Comparison of ENCODE assay signal across 1 cellular context in the genomic region with DNA sequence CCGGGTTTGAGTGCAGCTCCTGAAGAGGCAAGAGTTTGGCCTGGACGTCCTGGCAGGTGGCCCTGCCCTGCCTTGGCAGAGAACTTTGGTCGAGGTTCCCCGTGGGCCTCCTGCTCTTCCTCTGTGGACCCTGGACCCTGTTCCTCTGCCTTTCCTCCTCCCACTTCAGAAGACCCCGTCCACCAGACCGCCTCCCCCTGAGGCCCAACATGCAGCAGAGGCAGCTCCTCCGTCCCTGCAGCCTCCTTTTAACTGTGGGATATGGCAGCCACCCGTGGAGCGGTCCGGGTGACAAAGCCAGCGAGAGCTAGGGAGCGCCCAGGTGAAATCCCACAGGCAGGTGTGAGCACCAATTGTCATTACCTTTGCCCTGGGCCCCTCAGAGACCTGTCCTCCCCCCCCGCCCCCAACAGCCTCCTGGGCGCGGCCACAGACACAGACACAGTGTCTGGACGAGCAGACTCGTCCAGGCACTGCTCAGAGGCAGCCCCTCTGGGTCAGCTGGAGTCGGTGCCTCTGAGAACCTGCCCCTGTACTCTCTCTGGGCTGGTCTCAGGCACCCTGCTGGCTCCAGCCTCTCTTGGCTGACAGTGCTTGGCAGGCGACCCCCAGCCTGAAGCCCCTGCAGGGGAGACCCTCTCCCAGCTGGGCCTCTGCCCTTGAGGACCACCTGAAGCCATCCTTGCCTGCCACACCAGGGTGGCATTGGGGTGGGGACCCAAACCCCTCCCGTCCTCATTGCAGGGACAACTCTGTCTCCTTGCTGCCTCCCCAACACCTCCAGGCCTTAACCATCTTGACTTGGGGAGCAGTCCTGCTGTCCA.
TF ChIP-seq lines count a peak whose summit lies in the region.

No MANE protein-coding gene starts in this region.

TF ChIP-seq in HepG2, 621 proteins besides CTCF, POLR2A, EP300 and RAD21 (continued from another document and continues in another):
- TF ChIP-seq, protein P1, sequence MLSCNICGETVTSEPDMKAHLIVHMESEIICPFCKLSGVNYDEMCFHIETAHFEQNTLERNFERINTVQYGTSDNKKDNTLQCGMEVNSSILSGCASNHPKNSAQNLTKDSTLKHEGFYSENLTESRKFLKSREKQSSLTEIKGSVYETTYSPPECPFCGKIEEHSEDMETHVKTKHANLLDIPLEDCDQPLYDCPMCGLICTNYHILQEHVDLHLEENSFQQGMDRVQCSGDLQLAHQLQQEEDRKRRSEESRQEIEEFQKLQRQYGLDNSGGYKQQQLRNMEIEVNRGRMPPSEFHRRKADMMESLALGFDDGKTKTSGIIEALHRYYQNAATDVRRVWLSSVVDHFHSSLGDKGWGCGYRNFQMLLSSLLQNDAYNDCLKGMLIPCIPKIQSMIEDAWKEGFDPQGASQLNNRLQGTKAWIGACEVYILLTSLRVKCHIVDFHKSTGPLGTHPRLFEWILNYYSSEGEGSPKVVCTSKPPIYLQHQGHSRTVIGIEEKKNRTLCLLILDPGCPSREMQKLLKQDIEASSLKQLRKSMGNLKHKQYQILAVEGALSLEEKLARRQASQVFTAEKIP (CRISPR knock-in tag; IDR thresholded peaks at IDR 0.05; ENCODE audit: borderline replicate concordance), result no peak
- TF ChIP-seq ZKSCAN1 (IDR thresholded peaks at IDR 0.05; ENCODE audit: low read length) (no peak), ZNF232 (CRISPR knock-in tag; IDR thresholded peaks at IDR 0.05; ENCODE audit: borderline replicate concordance) (no peak), ZNF629 (CRISPR knock-in tag; conservative IDR thresholded peaks at IDR 0.05) (no peak), FLYWCH1 (CRISPR knock-in tag; IDR thresholded peaks at IDR 0.05) (no peak), GFI1 (CRISPR knock-in tag; IDR thresholded peaks at IDR 0.05; ENCODE audit: borderline replicate concordance) (peak; percentile 35; the same call in 1 of the 2 replicates), ARNTL (CRISPR knock-in tag; IDR thresholded peaks at IDR 0.05) (peak; percentile 45; the same call in 1 of the 2 replicates), SOX6 (IDR thresholded peaks at IDR 0.05) (no peak), SOX6 (CRISPR knock-in tag; IDR thresholded peaks at IDR 0.05) (peak; percentile 16; the same call in 1 of the 2 replicates), ZNF251 (CRISPR knock-in tag; IDR thresholded peaks at IDR 0.05) (no peak), HNF4A (CRISPR knock-in tag; IDR thresholded peaks at IDR 0.05) (peak; percentile 94), ZMYM3 (CRISPR knock-in tag; IDR thresholded peaks at IDR 0.05) (peak; percentile 25; the same call in 1 of the 2 replicates), MTA1 (CRISPR knock-in tag; IDR thresholded peaks at IDR 0.05; ENCODE audit: borderline replicate concordance) (peak; percentile 92), ZNF772 (CRISPR knock-in tag; IDR thresholded peaks at IDR 0.05) (peak; percentile 14; the same call in 1 of the 2 replicates), SALL1 (CRISPR knock-in tag; IDR thresholded peaks at IDR 0.05) (peak; percentile 55), BCL6 (CRISPR knock-in tag; IDR thresholded peaks at IDR 0.05) (no peak), PHF21A (CRISPR knock-in tag; IDR thresholded peaks at IDR 0.05) (no peak), XBP1 (CRISPR knock-in tag; IDR thresholded peaks at IDR 0.05) (no peak), ZNF274 (CRISPR knock-in tag; IDR thresholded peaks at IDR 0.05) (peak; percentile 20; the same call in 1 of the 2 replicates), ZFP36L1 (CRISPR knock-in tag; IDR thresholded peaks at IDR 0.05) (0 out of 2 replicates have a peak, but pooled peaks have one; percentile 41), SP1 (IDR thresholded peaks at IDR 0.05) (no peak), SP1 (CRISPR knock-in tag; IDR thresholded peaks at IDR 0.05) (0 out of 2 replicates have a peak, but pooled peaks have one; percentile 11), HDAC2 (CRISPR knock-in tag; IDR thresholded peaks at IDR 0.05) (no peak), MXI1 (IDR thresholded peaks at IDR 0.05; ENCODE audit: borderline replicate concordance, low read depth, low read length) (no peak)
- TF ChIP-seq, protein P2, sequence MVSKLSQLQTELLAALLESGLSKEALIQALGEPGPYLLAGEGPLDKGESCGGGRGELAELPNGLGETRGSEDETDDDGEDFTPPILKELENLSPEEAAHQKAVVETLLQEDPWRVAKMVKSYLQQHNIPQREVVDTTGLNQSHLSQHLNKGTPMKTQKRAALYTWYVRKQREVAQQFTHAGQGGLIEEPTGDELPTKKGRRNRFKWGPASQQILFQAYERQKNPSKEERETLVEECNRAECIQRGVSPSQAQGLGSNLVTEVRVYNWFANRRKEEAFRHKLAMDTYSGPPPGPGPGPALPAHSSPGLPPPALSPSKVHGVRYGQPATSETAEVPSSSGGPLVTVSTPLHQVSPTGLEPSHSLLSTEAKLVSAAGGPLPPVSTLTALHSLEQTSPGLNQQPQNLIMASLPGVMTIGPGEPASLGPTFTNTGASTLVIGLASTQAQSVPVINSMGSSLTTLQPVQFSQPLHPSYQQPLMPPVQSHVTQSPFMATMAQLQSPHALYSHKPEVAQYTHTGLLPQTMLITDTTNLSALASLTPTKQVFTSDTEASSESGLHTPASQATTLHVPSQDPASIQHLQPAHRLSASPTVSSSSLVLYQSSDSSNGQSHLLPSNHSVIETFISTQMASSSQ (IDR thresholded peaks at IDR 0.05; ENCODE audit: low read depth), result no peak
- TF ChIP-seq, protein P2 (CRISPR knock-in tag; IDR thresholded peaks at IDR 0.05; ENCODE audit: borderline replicate concordance), result no peak
- TF ChIP-seq, protein P3, sequence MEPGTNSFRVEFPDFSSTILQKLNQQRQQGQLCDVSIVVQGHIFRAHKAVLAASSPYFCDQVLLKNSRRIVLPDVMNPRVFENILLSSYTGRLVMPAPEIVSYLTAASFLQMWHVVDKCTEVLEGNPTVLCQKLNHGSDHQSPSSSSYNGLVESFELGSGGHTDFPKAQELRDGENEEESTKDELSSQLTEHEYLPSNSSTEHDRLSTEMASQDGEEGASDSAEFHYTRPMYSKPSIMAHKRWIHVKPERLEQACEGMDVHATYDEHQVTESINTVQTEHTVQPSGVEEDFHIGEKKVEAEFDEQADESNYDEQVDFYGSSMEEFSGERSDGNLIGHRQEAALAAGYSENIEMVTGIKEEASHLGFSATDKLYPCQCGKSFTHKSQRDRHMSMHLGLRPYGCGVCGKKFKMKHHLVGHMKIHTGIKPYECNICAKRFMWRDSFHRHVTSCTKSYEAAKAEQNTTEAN (CRISPR knock-in tag; conservative IDR thresholded peaks at IDR 0.05), result no peak
- TF ChIP-seq, protein P4, sequence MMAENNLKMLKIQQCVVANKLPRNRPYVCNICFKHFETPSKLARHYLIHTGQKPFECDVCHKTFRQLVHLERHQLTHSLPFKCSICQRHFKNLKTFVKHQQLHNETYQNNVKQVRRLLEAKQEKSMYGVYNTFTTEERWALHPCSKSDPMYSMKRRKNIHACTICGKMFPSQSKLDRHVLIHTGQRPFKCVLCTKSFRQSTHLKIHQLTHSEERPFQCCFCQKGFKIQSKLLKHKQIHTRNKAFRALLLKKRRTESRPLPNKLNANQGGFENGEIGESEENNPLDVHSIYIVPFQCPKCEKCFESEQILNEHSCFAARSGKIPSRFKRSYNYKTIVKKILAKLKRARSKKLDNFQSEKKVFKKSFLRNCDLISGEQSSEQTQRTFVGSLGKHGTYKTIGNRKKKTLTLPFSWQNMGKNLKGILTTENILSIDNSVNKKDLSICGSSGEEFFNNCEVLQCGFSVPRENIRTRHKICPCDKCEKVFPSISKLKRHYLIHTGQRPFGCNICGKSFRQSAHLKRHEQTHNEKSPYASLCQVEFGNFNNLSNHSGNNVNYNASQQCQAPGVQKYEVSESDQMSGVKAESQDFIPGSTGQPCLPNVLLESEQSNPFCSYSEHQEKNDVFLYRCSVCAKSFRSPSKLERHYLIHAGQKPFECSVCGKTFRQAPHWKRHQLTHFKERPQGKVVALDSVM (CRISPR knock-in tag; IDR thresholded peaks at IDR 0.05), result peak; percentile 94
- TF ChIP-seq, protein P5, sequence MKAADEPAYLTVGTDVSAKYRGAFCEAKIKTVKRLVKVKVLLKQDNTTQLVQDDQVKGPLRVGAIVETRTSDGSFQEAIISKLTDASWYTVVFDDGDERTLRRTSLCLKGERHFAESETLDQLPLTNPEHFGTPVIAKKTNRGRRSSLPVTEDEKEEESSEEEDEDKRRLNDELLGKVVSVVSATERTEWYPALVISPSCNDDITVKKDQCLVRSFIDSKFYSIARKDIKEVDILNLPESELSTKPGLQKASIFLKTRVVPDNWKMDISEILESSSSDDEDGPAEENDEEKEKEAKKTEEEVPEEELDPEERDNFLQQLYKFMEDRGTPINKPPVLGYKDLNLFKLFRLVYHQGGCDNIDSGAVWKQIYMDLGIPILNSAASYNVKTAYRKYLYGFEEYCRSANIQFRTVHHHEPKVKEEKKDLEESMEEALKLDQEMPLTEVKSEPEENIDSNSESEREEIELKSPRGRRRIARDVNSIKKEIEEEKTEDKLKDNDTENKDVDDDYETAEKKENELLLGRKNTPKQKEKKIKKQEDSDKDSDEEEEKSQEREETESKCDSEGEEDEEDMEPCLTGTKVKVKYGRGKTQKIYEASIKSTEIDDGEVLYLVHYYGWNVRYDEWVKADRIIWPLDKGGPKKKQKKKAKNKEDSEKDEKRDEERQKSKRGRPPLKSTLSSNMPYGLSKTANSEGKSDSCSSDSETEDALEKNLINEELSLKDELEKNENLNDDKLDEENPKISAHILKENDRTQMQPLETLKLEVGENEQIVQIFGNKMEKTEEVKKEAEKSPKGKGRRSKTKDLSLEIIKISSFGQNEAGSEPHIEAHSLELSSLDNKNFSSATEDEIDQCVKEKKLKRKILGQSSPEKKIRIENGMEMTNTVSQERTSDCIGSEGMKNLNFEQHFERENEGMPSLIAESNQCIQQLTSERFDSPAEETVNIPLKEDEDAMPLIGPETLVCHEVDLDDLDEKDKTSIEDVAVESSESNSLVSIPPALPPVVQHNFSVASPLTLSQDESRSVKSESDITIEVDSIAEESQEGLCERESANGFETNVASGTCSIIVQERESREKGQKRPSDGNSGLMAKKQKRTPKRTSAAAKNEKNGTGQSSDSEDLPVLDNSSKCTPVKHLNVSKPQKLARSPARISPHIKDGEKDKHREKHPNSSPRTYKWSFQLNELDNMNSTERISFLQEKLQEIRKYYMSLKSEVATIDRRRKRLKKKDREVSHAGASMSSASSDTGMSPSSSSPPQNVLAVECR (CRISPR knock-in tag; IDR thresholded peaks at IDR 0.05; ENCODE audit: borderline replicate concordance), result 0 out of 2 replicates have a peak, but pooled peaks have one; percentile 36
- TF ChIP-seq, protein P6, sequence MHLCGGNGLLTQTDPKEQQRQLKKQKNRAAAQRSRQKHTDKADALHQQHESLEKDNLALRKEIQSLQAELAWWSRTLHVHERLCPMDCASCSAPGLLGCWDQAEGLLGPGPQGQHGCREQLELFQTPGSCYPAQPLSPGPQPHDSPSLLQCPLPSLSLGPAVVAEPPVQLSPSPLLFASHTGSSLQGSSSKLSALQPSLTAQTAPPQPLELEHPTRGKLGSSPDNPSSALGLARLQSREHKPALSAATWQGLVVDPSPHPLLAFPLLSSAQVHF (CRISPR knock-in tag; IDR thresholded peaks at IDR 0.05), result no peak
- TF ChIP-seq, protein P7, sequence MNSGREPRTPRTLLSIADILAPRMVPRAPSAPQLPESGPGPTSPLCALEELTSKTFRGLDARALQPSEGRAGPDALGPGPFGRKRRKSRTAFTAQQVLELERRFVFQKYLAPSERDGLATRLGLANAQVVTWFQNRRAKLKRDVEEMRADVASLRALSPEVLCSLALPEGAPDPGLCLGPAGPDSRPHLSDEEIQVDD (CRISPR knock-in tag; IDR thresholded peaks at IDR 0.05; ENCODE audit: borderline replicate concordance), result no peak
- TF ChIP-seq, protein P8, sequence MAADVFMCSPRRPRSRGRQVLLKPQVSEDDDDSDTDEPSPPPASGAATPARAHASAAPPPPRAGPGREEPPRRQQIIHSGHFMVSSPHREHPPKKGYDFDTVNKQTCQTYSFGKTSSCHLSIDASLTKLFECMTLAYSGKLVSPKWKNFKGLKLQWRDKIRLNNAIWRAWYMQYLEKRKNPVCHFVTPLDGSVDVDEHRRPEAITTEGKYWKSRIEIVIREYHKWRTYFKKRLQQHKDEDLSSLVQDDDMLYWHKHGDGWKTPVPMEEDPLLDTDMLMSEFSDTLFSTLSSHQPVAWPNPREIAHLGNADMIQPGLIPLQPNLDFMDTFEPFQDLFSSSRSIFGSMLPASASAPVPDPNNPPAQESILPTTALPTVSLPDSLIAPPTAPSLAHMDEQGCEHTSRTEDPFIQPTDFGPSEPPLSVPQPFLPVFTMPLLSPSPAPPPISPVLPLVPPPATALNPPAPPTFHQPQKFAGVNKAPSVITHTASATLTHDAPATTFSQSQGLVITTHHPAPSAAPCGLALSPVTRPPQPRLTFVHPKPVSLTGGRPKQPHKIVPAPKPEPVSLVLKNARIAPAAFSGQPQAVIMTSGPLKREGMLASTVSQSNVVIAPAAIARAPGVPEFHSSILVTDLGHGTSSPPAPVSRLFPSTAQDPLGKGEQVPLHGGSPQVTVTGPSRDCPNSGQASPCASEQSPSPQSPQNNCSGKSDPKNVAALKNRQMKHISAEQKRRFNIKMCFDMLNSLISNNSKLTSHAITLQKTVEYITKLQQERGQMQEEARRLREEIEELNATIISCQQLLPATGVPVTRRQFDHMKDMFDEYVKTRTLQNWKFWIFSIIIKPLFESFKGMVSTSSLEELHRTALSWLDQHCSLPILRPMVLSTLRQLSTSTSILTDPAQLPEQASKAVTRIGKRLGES (CRISPR knock-in tag; IDR thresholded peaks at IDR 0.05; ENCODE audit: borderline replicate concordance), result no peak
